In the genomic region with DNA sequence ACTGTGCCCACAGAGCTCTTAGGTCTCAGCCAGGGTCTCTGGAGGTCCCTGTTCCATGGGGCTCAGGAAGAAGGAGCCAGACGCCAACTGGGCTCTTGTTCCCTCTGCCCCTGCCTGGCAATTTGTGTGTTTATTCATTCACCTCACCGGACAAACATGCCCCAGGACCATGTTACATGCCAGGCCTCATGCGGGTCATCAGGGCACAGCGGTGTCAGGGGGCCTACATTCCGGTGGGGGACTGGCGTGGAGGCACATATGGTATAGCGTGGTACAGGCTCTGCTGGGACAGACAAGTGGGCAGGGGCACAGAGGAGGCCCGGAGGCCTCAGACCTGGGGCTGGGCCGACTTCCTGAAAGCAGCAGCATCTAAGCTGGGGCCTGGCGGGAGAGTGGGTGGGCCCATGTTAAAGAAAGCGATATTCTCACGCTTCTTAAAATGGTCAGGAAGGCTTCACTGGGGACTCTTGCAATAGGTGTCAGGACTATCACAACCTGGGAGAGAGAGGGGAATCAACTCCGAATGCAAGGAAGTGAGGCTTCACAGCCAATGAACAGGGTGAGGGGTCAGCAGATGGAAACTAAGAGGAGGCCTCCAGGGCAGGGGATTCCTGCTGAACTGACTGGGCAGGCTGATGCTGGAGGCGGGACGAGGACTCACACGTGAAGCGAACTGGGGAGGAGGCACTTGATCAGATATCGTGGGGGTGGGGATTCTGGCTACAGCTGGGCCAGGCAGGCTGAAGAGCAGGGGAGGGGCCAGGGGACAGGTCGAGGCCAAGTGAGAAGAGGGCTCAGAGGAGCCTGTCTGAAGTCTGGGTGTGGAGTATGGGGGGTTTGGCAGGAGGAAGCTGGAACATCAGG, we compare ENCODE assay signal across 13 cellular contexts. TPM values are rescaled to one million over a fixed set of nuclear protein-coding genes. Genes with fewer than 3 reads are reported as not detected.
DNase-seq lines count a peak whose midpoint lies in the region; ATAC-seq and TF ChIP-seq lines count a peak whose summit lies in the region.
"Had no signal": no experiment of that assay in that cellular context is flagged by ENCODE, and none has a peak within 500 bp of the region (broad histone marks: within the 10 kb centered on the region; RNA-seq: fewer than 3 reads in every experiment).

No MANE protein-coding gene starts in this region.

- no peak for TF ChIP-seq POLR2A in IMR-90 (IDR thresholded peaks at IDR 0.05; ENCODE audit: low read depth, low read length)

- H3K79me2 ChIP-seq in mesendoderm (ENCODE audit: control insufficient read depth, insufficient read depth, low read length): peaks cover 5% of the 10 kb centered on the region

- H3K4me3 Mint-ChIP-seq in brain: peak overlapping the region in 3 of 5 experiments; percentile 1 to 12 (median 3)

- H2AK9ac ChIP-seq in IMR-90 (replicated peaks; ENCODE audit: low read depth, low read length, poor library complexity): peak overlapping the region; percentile 29

- H3K56ac ChIP-seq in IMR-90 (ENCODE audit: extremely low read depth, insufficient read depth, low read length) (no peak overlapping the region), mesendoderm (ENCODE audit: low read length) (peak overlapping the region; percentile 75)

- no peak for TF ChIP-seq RAD21 in IMR-90 (IDR thresholded peaks at IDR 0.05; ENCODE audit: low read length)

- TF ChIP-seq CTCF in BE2C (IDR thresholded peaks at IDR 0.05; ENCODE audit: low read depth, low read length): no peak
- TF ChIP-seq CTCF in IMR-90 (conservative IDR thresholded peaks at IDR 0.05; ENCODE audit: low read depth, low read length): no peak
- TF ChIP-seq CTCF in brain (conservative IDR thresholded peaks at IDR 0.05): no peak

- ATAC-seq in IMR-90 (ENCODE audit: low read depth) (peak; percentile 49), GM18498 (IDR thresholded peaks at IDR 0.05; ENCODE audit: unreplicated experiment) (no peak), HG03280 (IDR thresholded peaks at IDR 0.05; ENCODE audit: unreplicated experiment) (no peak)
- ATAC-seq: HepG2, Right ventricle myocardium inferior had no signal

- in situ Hi-C loops in IMR-90 (cut with MboI; ENCODE audit: low sequenced_read_pairs): no loop called here

- H3K27me3 ChIP-seq in BE2C (no peaks in the 10 kb centered on the region), IMR-90 (ENCODE audit: control insufficient read depth, insufficient read depth, low read length) (no peaks in the 10 kb centered on the region), mesendoderm (ENCODE audit: insufficient read depth, low read length, poor library complexity) (no peaks in the 10 kb centered on the region)

- H2BK5ac ChIP-seq in IMR-90 (ENCODE audit: low read depth, low read length, poor library complexity, severe bottlenecking) (no peak overlapping the region), mesendoderm (ENCODE audit: low read length) (peak overlapping the region; percentile 48)

- H2BK120ac ChIP-seq in IMR-90 (ENCODE audit: low read depth, low read length): no peak overlapping the region
- no peak overlapping the region for H2BK120ac ChIP-seq in mesendoderm (ENCODE audit: low read depth, low read length)

- DNase-seq in BE2C: peak; percentile 91
- DNase-seq in IMR-90: peak; percentile 31
- peak; percentile 98 for DNase-seq in mesendoderm
- DNase-seq in H4 (ENCODE audit: low spot score): no peak
- DNase-seq in posterior cingulate gyrus: no peak
- DNase-seq: activated CD4-positive, alpha-beta T cell treated with anti-CD3 and anti-CD28 coated beads for 1 hour; NCI-H1930; stimulated activated CD4-positive, alpha-beta T cell treated with anti-CD3 and anti-CD28 coated beads, Interleukin-4, amount 100 ng/mL, for 4 hours had no signal

- H3K4ac ChIP-seq in IMR-90 (ENCODE audit: low read depth, low read length): no peak overlapping the region
- peak overlapping the region; percentile 78 for H3K4ac ChIP-seq in mesendoderm (ENCODE audit: low read depth, low read length)

- peaks cover 25 to 89% of the 10 kb centered on the region in 2 experiments for H3K79me1 ChIP-seq in IMR-90 (ENCODE audit: low read depth in 1 of 2, low read length in 2 of 2)
- peaks cover 20% of the 10 kb centered on the region for H3K79me1 ChIP-seq in mesendoderm (ENCODE audit: low read length)

- no peak overlapping the region for H3K9ac ChIP-seq in IMR-90 (ENCODE audit: low read depth, low read length)
- H3K9ac ChIP-seq in mesendoderm (ENCODE audit: low read length): peak overlapping the region; percentile 44

- H2BK15ac ChIP-seq in IMR-90 (ENCODE audit: low read depth, low read length) (no peak overlapping the region), mesendoderm (replicated peaks; ENCODE audit: low read depth) (no peak overlapping the region)

- intact Hi-C loops in IMR-90 (cut with micrococcal nuclease) (no loop called here), posterior cingulate gyrus (cut with DNase I) (no loop called here)

- dilution Hi-C loops in IMR-90 (cut with HindIII; ENCODE audit: low sequenced_read_pairs, unreplicated experiment): no loop called here

- no peaks in the 10 kb centered on the region for H3K36me3 Mint-ChIP-seq in brain

- peaks cover 53% of the 10 kb centered on the region for H4K20me1 ChIP-seq in IMR-90 (ENCODE audit: insufficient read depth, low read length)

- H3K36me3 ChIP-seq in BE2C (peaks cover 27% of the 10 kb centered on the region), IMR-90 (ENCODE audit: control insufficient read depth, insufficient read depth, low read length) (peaks cover 14% of the 10 kb centered on the region), mesendoderm (ENCODE audit: control insufficient read depth, insufficient read depth, low read length) (peaks cover 4% of the 10 kb centered on the region)

- no TSS peak for BruUV-seq in IMR-90 (replicated peaks; lab: Mats Ljungman, UMichigan)

- 62% methylated on average over 12 of the region's 19 CpGs; no CpG with 5 or more reads in 1 of the 2 experiments for WGBS in IMR-90 (ENCODE audit: extremely low coverage in 2 of 2, insufficient read length in 1 of 2), 2 experiments
- WGBS in mesendoderm (ENCODE audit: extremely low coverage, insufficient coverage, low lambda C conversion rate): no CpG with 5 or more reads among the region's 19 CpGs

- no peak overlapping the region for H3K14ac ChIP-seq in IMR-90 (replicated peaks; ENCODE audit: low read depth, low read length)

- CTCF ChIA-PET in IMR-90 (lab: Yijun Ruan, JAX): no interaction called here

- POLR2A ChIA-PET in IMR-90 (lab: Charles Lee; ENCODE audit: unreplicated experiment): no interaction called here

- peaks cover 54% of the 10 kb centered on the region for H3K4me1 Mint-ChIP-seq in brain

- no peaks in the 10 kb centered on the region for H3K27me3 Mint-ChIP-seq in brain

- peaks cover 11% of the 10 kb centered on the region for H3K9me1 ChIP-seq in IMR-90 (ENCODE audit: insufficient read depth, low read length)

- H3K4me3 ChIP-seq in BE2C (ENCODE audit: low read depth, low read length) (no peak overlapping the region), IMR-90 (ENCODE audit: insufficient read depth, low read depth, low read length) (no peak overlapping the region), mesendoderm (ENCODE audit: low read length) (no peak overlapping the region)

- H2BK20ac ChIP-seq in IMR-90 (ENCODE audit: low read depth, low read length): no peak overlapping the region

- H2AFZ ChIP-seq in IMR-90 (replicated peaks; ENCODE audit: low read length, poor library complexity): peak overlapping the region; percentile 27

- peak overlapping the region; percentile 73 to 95 (median 86) for H3K27ac Mint-ChIP-seq in brain

- H4K8ac ChIP-seq in IMR-90 (ENCODE audit: low read depth in 2 of 2, low read length in 2 of 2) (no peak overlapping the region), mesendoderm (ENCODE audit: low read depth, low read length) (no peak overlapping the region)

- no peaks in the 10 kb centered on the region for H3K9me3 Mint-ChIP-seq in brain

- 0 out of 2 replicates have a peak overlapping the region, but pooled peaks have one; percentile 43 for H2AK5ac ChIP-seq in IMR-90 (ENCODE audit: low read depth, low read length)
- H2AK5ac ChIP-seq in mesendoderm (ENCODE audit: low read length): no peak overlapping the region

- H3K27ac ChIP-seq in IMR-90 (ENCODE audit: insufficient read depth, low read length) (no peak overlapping the region), mesendoderm (ENCODE audit: low read depth, low read length) (peak overlapping the region; percentile 82)

- H3K4me2 ChIP-seq in IMR-90 (ENCODE audit: low read depth, low read length) (no peak overlapping the region; the same call in 1 of the 2 replicates), mesendoderm (ENCODE audit: low read length) (no peak overlapping the region)

- H3K9me3 ChIP-seq in BE2C (no peaks in the 10 kb centered on the region), IMR-90 (ENCODE audit: control insufficient read depth, insufficient read depth, low read length) (no peaks in the 10 kb centered on the region)

- H3K18ac ChIP-seq in IMR-90 (ENCODE audit: low read depth, low read length): no peak overlapping the region
- peak overlapping the region; percentile 46 for H3K18ac ChIP-seq in mesendoderm (ENCODE audit: low read length)

- H3K4me1 ChIP-seq in BE2C: peaks cover 55% of the 10 kb centered on the region
- peaks cover 17% of the 10 kb centered on the region for H3K4me1 ChIP-seq in IMR-90 (ENCODE audit: control insufficient read depth, insufficient read depth, low read length)
- peaks cover 8% of the 10 kb centered on the region for H3K4me1 ChIP-seq in mesendoderm (ENCODE audit: control insufficient read depth, low read depth, low read length)

- H4K5ac ChIP-seq in IMR-90 (ENCODE audit: low read depth, low read length) (no peak overlapping the region), mesendoderm (ENCODE audit: low read length) (no peak overlapping the region)

- no peak overlapping the region for H4K91ac ChIP-seq in IMR-90 (ENCODE audit: insufficient read depth, low read depth, low read length)

- no peak overlapping the region for H3K23ac ChIP-seq in IMR-90 (ENCODE audit: low read depth, low read length)
- H3K23ac ChIP-seq in mesendoderm (ENCODE audit: low read length): peak overlapping the region; percentile 54

RNA-seq across cellular contexts. Expression of gene NCS1, which starts 41.9 kb away (rescaled TPM):
- polyA plus RNA-seq in BE2C (2012; ENCODE audit: insufficient read depth, insufficient read length, low read depth): 82.1 TPM
- total RNA-seq in IMR-90 (2012; rRNA removed): 35.8 and 41.0 TPM in 2 replicates
- 60.5 and 68.9 TPM in 2 replicates for polyA plus RNA-seq in IMR-90 (2012; rRNA removed)
- polyA plus RNA-seq in IMR-90 (2012; cell fraction: cytosol; rRNA removed): 45.5 and 54.7 TPM in 2 replicates
- 36.7 and 43.5 TPM in 2 replicates for polyA plus RNA-seq in IMR-90 (2012; cell fraction: nucleus; rRNA removed; ENCODE audit: low replicate concordance)
- 120 TPM for polyA plus RNA-seq in brain (ENCODE audit: insufficient read depth, low read depth, low replicate concordance)
- 29.4 TPM for polyA plus RNA-seq in mesendoderm (2013, experiment 1 of 2)
- 28.7 TPM for polyA plus RNA-seq in mesendoderm (2013, experiment 2 of 2)
- 39.3 and 40.3 TPM in 2 replicates for total RNA-seq in H4 (2014; rRNA removed; shearing (Covaris generic))

RNA-seq across cellular contexts. Expression of gene HMCN2, which starts 51.4 kb away (rescaled TPM):
- polyA plus RNA-seq in BE2C (2012; ENCODE audit: insufficient read depth, insufficient read length, low read depth): 4.1 TPM
- not detected in 2 replicates for total RNA-seq in IMR-90 (2012; rRNA removed)
- polyA plus RNA-seq in IMR-90 (2012; rRNA removed) (0.02 and 0.03 TPM in 2 replicates), brain (ENCODE audit: insufficient read depth, low read depth, low replicate concordance) (0.34 TPM)
- polyA plus RNA-seq in IMR-90 (2012; cell fraction: cytosol; rRNA removed): 0.07 TPM in 1 of 2 replicates, not detected in the other
- polyA plus RNA-seq in IMR-90 (2012; cell fraction: nucleus; rRNA removed; ENCODE audit: low replicate concordance): 0.06 and 0.16 TPM in 2 replicates
- polyA plus RNA-seq in mesendoderm (2013, experiment 1 of 2): 0.46 TPM
- 0.57 TPM for polyA plus RNA-seq in mesendoderm (2013, experiment 2 of 2)
- 0.10 TPM in 1 of 2 replicates, not detected in the other for total RNA-seq in H4 (2014; rRNA removed; shearing (Covaris generic))
- polyA plus RNA-seq: HepG2 had no signal

Comparison
In these comparisons a context has a peak if more than half of its experiments do, and no peak if none do; other contexts are left out.
1. DNase-seq: peak in BE2C (single experiment), IMR-90 (single experiment) and mesendoderm (single experiment); none in H4 (single experiment) and posterior cingulate gyrus (0 of 10).